In the genomic region with DNA sequence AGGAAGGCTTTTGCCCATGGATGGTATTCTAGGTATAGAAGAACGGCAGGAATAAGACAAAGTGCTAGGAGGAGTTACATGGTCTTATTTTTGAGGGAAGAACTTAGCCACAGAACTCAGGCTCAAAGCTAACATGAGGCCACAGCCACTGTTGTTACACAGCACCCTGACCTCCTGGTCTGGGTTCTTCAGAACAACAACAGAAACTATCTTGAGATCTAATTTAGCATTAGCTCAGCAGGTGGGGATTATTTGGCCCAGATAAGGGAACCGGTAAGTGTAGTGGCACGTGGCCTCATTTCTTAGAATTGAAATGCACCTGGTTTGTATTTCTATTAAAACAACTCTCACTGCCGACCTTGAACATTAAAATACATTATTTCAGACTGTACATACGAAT, we compare ENCODE assay signal across 6 cellular contexts.
"Had no signal": no experiment of that assay in that cellular context is flagged by ENCODE, and none has a peak within 500 bp of the region (broad histone marks: within the 10 kb centered on the region; RNA-seq: fewer than 3 reads in every experiment).

No MANE protein-coding gene starts in this region.

- H3K27me3 Mint-ChIP-seq: IgD-negative memory B cell had no signal

- DNase-seq: IMR-90, KBM-7 had no signal

- ATAC-seq: HepG2, K562 had no signal

- H3K4me3 Mint-ChIP-seq: IgD-negative memory B cell had no signal

- H3K36me3 Mint-ChIP-seq: IgD-negative memory B cell had no signal

- H3K27ac ChIP-seq: HL-60 had no signal

- H3K27ac Mint-ChIP-seq: IgD-negative memory B cell had no signal

- H3K4me1 Mint-ChIP-seq: IgD-negative memory B cell had no signal

- H3K4me3 ChIP-seq: K562 had no signal
